In the genomic region with DNA sequence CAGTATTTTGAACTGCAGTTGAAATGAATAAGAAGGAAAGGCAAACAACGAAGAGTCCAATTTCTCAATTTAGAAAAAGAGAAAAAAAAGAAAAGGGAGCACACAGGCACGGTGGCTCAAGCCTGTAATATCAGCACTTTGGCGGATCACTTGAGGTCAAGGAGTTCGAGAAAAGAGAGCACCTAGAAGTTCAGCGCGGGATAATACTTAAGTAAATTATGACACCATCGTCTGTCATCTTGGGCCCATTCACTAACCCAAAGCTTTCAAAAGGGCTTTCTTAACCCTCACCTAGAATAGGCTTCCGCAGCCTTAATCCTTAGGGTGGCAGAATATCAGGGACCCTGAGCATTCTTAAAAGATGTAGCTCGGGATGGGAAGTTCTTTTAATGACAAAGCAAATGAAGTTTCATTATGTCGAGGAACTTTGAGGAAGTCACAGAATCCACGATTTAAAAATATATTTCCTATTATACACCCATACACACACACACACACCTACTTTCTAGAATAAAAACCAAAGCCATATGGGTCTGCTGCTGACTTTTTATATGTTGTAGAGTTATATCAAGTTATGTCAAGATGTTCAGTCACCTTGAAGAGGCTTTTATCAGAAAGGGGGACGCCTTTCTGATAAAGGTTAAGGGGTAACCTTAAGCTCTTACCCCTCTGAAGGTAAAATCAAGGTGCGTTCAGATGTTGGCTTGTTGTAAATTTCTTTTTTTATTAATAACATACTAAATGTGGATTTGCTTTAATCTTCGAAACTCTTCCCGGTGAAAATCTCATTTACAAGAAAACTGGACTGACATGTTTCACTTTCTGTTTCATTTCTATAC, we compare ENCODE assay signal across 8 cellular contexts. TPM values are rescaled to one million over a fixed set of nuclear protein-coding genes. Genes with fewer than 3 reads are reported as not detected.
A peak's percentile ranks its signal among the peaks of the same experiment; 100 is the strongest.
DNase-seq lines count a peak whose midpoint lies in the region; ATAC-seq, FAIRE-seq and TF ChIP-seq lines count a peak whose summit lies in the region.

No MANE protein-coding gene starts in this region.

- H3K9me3 ChIP-seq in HEK293 (ENCODE audit: control insufficient read depth, insufficient read depth, low read depth, low read length) (no peaks in the 10 kb centered on the region), heart right ventricle (no peaks in the 10 kb centered on the region), small intestine (ENCODE audit: control insufficient read depth, low read depth) (no peaks in the 10 kb centered on the region)

- H3K27ac ChIP-seq in HEK293 (ENCODE audit: extremely low read depth, low read depth, low read length) (no peak overlapping the region), VCaP (peak overlapping the region; percentile 56), heart right ventricle (peak overlapping the region; percentile 38 to 91 (median 87)), small intestine (ENCODE audit: low read depth in 1 of 2, low read length in 1 of 2) (peak overlapping the region; percentile 88 to 98)

- POLR2A ChIA-PET in HEK293 (lab: Yijun Ruan, JAX): interaction anchor here (0.9 to 1.5 kb wide), 3 partner anchors 10 to 179 kb away, joined by 4 to 7 read pairs (median 5); partner anchors contain the start of genes PLGRKT and RIC1

- TF ChIP-seq CTCF in HEK293 (tag by site-specific recombination; IDR thresholded peaks at IDR 0.05) (no peak), VCaP (conservative IDR thresholded peaks at IDR 0.05) (no peak), heart right ventricle (IDR thresholded peaks at IDR 0.05) (no peak)

- H3K4me3 ChIP-seq in HEK293 (ENCODE audit: low read depth, low read length): peak overlapping the region; percentile 32
- peak overlapping the region; percentile 29 to 80 (median 64) for H3K4me3 ChIP-seq in heart right ventricle
- peak overlapping the region; percentile 39 to 52 for H3K4me3 ChIP-seq in small intestine (ENCODE audit: low read depth in 1 of 2, low read length in 2 of 2)

- CTCF ChIA-PET in HEK293 (lab: Yijun Ruan, JAX): interaction anchor here (0.5 to 2.2 kb wide), 26 partner anchors 7 to 1593 kb away, joined by 3 to 26 read pairs (median 5); partner anchors contain the start of genes INSL6 and PLGRKT

- no peaks in the 10 kb centered on the region for H3K4me1 ChIP-seq in HEK293 (ENCODE audit: control insufficient read depth, insufficient read depth, low read length)
- peaks cover 3 to 70% (median 28%) of the 10 kb centered on the region in 9 donors for H3K4me1 ChIP-seq in heart right ventricle
- H3K4me1 ChIP-seq in small intestine (ENCODE audit: control insufficient read depth in 2 of 2, insufficient read depth in 1 of 2, low read depth in 1 of 2, low read length in 1 of 2): no peaks in the 10 kb centered on the region

- 43 to 51% methylated on average over 15 of the region's 15 CpGs for WGBS in heart right ventricle, 2 donors
- WGBS in small intestine, 3 donors: 26 to 43% (median 34%) methylated on average over 15 of the region's 15 CpGs

- peak in 3 of 8 donors; percentile 3 to 24 (median 16) for ATAC-seq in heart right ventricle
- ATAC-seq in GM18502 (IDR thresholded peaks at IDR 0.05; ENCODE audit: poor library complexity, unreplicated experiment): no peak
- no peak for ATAC-seq in HG02938 (IDR thresholded peaks at IDR 0.05; ENCODE audit: unreplicated experiment)

- intact Hi-C loops in heart right ventricle (cut with DNase I): loop anchor here in 8 of 10 donors (1.0 to 10.0 kb wide), 12 partner anchors 11 to 685 kb away; partner anchors contain the start of genes INSL6 (in 1 of the 8) and PDCD1LG2 (in 1 of the 8)

- H3K36me3 ChIP-seq in HEK293 (ENCODE audit: control insufficient read depth in 2 of 2, insufficient read depth in 1 of 2, low read length in 2 of 2) (no peaks in the 10 kb centered on the region), heart right ventricle (no peaks in the 10 kb centered on the region), small intestine (ENCODE audit: control insufficient read depth in 2 of 2, insufficient read depth in 2 of 2, low read length in 2 of 2) (no peaks in the 10 kb centered on the region)

- H3K27me3 ChIP-seq in heart right ventricle (no peaks in the 10 kb centered on the region), small intestine (ENCODE audit: control insufficient read depth in 2 of 2, insufficient read depth in 2 of 2, low read length in 2 of 2) (no peaks in the 10 kb centered on the region)

- FAIRE-seq in small intestine (lab: Jason Lieb, UNC): no peak

- DNase-seq in heart right ventricle (no peak), small intestine (no peak), NCI-H2081 treated with DMSO at 0.1 percent for 48 hours (lab: John Stamatoyannopoulos, UW) (no peak), HuH-7 (ENCODE audit: low spot score) (no peak)

TF ChIP-seq in HEK293, 187 proteins besides CTCF, POLR2A, EP300 and RAD21:
- TF ChIP-seq ZNF792 (tag by site-specific recombination; IDR thresholded peaks at IDR 0.05): no peak
- TF ChIP-seq ZNF350 (tag by site-specific recombination; IDR thresholded peaks at IDR 0.05): no peak
- TF ChIP-seq ZNF692 (tag by site-specific recombination; IDR thresholded peaks at IDR 0.05): no peak

RNA-seq across cellular contexts. Expression of gene CD274, which starts 0.6 kb away (rescaled TPM):
- 10 to 100 TPM; 11.3 to 44.0 (median 13.5) TPM for total RNA-seq in heart right ventricle
- polyA plus RNA-seq in heart right ventricle (10 to 100 TPM in 1 of 2 donors, 1 to 10 TPM in 1; 4.5 to 26.0 TPM), small intestine (1 to 10 TPM; 1.1 to 3.4 (median 1.1) TPM)

RNA-seq across cellular contexts. Expression of gene PLGRKT, which starts 12.0 kb away (rescaled TPM):
- 10 to 100 TPM; 30.1 to 53.0 (median 36.3) TPM for total RNA-seq in heart right ventricle
- polyA plus RNA-seq in heart right ventricle (10 to 100 TPM; 11.8 to 34.9 TPM), small intestine (10 to 100 TPM; 54.9 to 60.4 (median 55.0) TPM)
